Comparison of ENCODE assay signal across 18 cellular contexts in the genomic region with DNA sequence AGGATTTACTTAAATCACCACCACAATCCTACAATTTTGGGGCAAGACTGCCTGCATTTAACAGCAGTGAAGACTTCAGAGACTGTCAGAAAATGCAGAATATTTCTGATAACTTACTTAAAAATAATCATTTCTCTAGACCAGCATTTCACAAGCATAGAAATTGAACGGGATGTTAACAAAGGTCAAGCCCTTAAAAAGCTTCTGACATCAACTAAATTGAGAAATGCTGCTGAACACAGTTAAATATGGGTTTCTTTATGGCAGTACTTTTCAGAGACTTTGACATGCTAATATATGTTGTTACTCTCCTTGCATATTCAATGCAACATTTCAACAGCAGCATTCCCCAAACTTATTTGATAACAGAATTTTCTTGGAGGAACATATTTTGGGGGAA.
DNase-seq lines count a peak whose midpoint lies in the region; TF ChIP-seq lines count a peak whose summit lies in the region.
"Had no signal": no experiment of that assay in that cellular context is flagged by ENCODE, and none has a peak within 500 bp of the region (broad histone marks: within the 10 kb centered on the region; RNA-seq: fewer than 3 reads in every experiment).

No MANE protein-coding gene starts in this region.

- H3K4me1 ChIP-seq in HUES48 (ENCODE audit: control insufficient read depth, insufficient read depth, low read length) (peaks cover 28% of the 10 kb centered on the region), adrenal gland (replicated peaks in 1 of 2) (peaks cover 48 to 57% of the 10 kb centered on the region in 2 donors), iPS-18a (ENCODE audit: control insufficient read depth, low read depth, low read length) (peaks cover 13% of the 10 kb centered on the region), subcutaneous abdominal adipose tissue (ENCODE audit: control insufficient read depth in 5 of 5, insufficient read depth in 5 of 5, low read length in 5 of 5) (peaks cover 0 to 48% (median 43%) of the 10 kb centered on the region in 5 donors)

- H3K9me3 Mint-ChIP-seq in activated CD4-positive, alpha-beta memory T cell treated with anti-CD3 and anti-CD28 coated beads, Interleukin-2, amount 10 ng/mL, durations not matched to agents 7 days and 5 days: no peaks in the 10 kb centered on the region
- peaks cover 7% of the 10 kb centered on the region for H3K9me3 Mint-ChIP-seq in type B pancreatic cell

- peak overlapping the region; percentile 56 for H3K27ac ChIP-seq in HUES48 (ENCODE audit: low read depth, low read length)
- H3K27ac ChIP-seq in adrenal gland: peak overlapping the region in 3 of 5 donors; percentile 15 to 35 (median 18)
- H3K27ac ChIP-seq in iPS-18a (ENCODE audit: low read length): no peak overlapping the region
- peak overlapping the region; percentile 78 for H3K27ac ChIP-seq in subcutaneous abdominal adipose tissue (ENCODE audit: low read depth, low read length)
- H3K27ac ChIP-seq: C4-2B, HL-60, PC-9, RWPE1 had no signal

- H3K36me3 ChIP-seq in HUES48 (ENCODE audit: control insufficient read depth, insufficient read depth, low read length): peaks cover 3% of the 10 kb centered on the region
- H3K36me3 ChIP-seq in adrenal gland (replicated peaks in 1 of 2): no peaks in the 10 kb centered on the region
- H3K36me3 ChIP-seq in iPS-18a (ENCODE audit: control insufficient read depth, low read depth, low read length): no peaks in the 10 kb centered on the region
- H3K36me3 ChIP-seq in subcutaneous abdominal adipose tissue (ENCODE audit: control insufficient read depth in 5 of 5, insufficient read depth in 5 of 5, low read length in 5 of 5): no peaks in the 10 kb centered on the region

- intact Hi-C loops in adrenal gland (cut with DNase I): no loop called here

- H3K9ac ChIP-seq in HUES48 (ENCODE audit: low read depth, low read length) (no peak overlapping the region), iPS-18a (ENCODE audit: low read length) (no peak overlapping the region), subcutaneous abdominal adipose tissue (ENCODE audit: low read length in 5 of 5) (peak overlapping the region in 2 of 5 donors; percentile 30 to 38)

- H3K4me3 Mint-ChIP-seq in activated CD4-positive, alpha-beta memory T cell treated with anti-CD3 and anti-CD28 coated beads, Interleukin-2, amount 10 ng/mL, durations not matched to agents 7 days and 5 days: no peak overlapping the region
- no peak overlapping the region for H3K4me3 Mint-ChIP-seq in type B pancreatic cell

- TF ChIP-seq CTCF in adrenal gland (IDR thresholded peaks at IDR 0.05) (no peak), type B pancreatic cell (conservative IDR thresholded peaks at IDR 0.05) (no peak)

- peaks cover 9% of the 10 kb centered on the region for H3K4me1 Mint-ChIP-seq in activated CD4-positive, alpha-beta memory T cell treated with anti-CD3 and anti-CD28 coated beads, Interleukin-2, amount 10 ng/mL, durations not matched to agents 7 days and 5 days
- peaks cover 7% of the 10 kb centered on the region for H3K4me1 Mint-ChIP-seq in type B pancreatic cell (ENCODE audit: unreplicated experiment)

- CTCF ChIA-PET in activated CD4-positive, alpha-beta memory T cell treated with anti-CD3 and anti-CD28 coated beads, Interleukin-2, amount 10 ng/mL, durations not matched to agents 7 days and 5 days (lab: Charles Lee): no interaction called here

- POLR2A ChIA-PET in activated CD4-positive, alpha-beta memory T cell treated with anti-CD3 and anti-CD28 coated beads, Interleukin-2, amount 10 ng/mL, durations not matched to agents 7 days and 5 days (lab: Charles Lee): no interaction called here

- WGBS in adrenal gland, 4 donors: 0 to 25% (median 9%) methylated on average over 1 of the region's 1 CpG

- H3K27me3 ChIP-seq in HUES48 (ENCODE audit: control insufficient read depth, insufficient read depth, low read length) (no peaks in the 10 kb centered on the region), adrenal gland (no peaks in the 10 kb centered on the region), iPS-18a (ENCODE audit: control insufficient read depth, insufficient read depth, low read length) (no peaks in the 10 kb centered on the region), subcutaneous abdominal adipose tissue (ENCODE audit: control insufficient read depth in 5 of 5, insufficient read depth in 4 of 5, low read length in 5 of 5) (no peaks in the 10 kb centered on the region)

- H3K9me3 ChIP-seq in HUES48 (ENCODE audit: control insufficient read depth, insufficient read depth, low read length) (no peaks in the 10 kb centered on the region), adrenal gland (replicated peaks in 1 of 3) (no peaks in the 10 kb centered on the region), iPS-18a (ENCODE audit: control insufficient read depth, low read depth, low read length) (no peaks in the 10 kb centered on the region), subcutaneous abdominal adipose tissue (ENCODE audit: control insufficient read depth in 5 of 5, low read length in 5 of 5) (no peaks in the 10 kb centered on the region)

- DNase-seq in adrenal gland (no peak), D341Med (ENCODE audit: low spot score) (no peak), type B pancreatic cell (ENCODE audit: extremely low spot score, unreplicated experiment) (no peak)
- no peak for DNase-seq in activated CD4-positive, alpha-beta memory T cell treated with anti-CD3 and anti-CD28 coated beads, Interleukin-2, amount 10 ng/mL, durations not matched to agents 7 days and 5 days
- DNase-seq: AML-193, DMS79, H7, MM.1S, NCI-H1694 treated with DMSO at 0.1 percent for 48 hours, NCI-H82, PC-9, SIG-M5 had no signal

- no peak overlapping the region for H3K27ac Mint-ChIP-seq in activated CD4-positive, alpha-beta memory T cell treated with anti-CD3 and anti-CD28 coated beads, Interleukin-2, amount 10 ng/mL, durations not matched to agents 7 days and 5 days
- H3K27ac Mint-ChIP-seq in type B pancreatic cell: no peak overlapping the region

- TF ChIP-seq POLR2A in adrenal gland (IDR thresholded peaks at IDR 0.05): no peak

- H3K27me3 Mint-ChIP-seq in activated CD4-positive, alpha-beta memory T cell treated with anti-CD3 and anti-CD28 coated beads, Interleukin-2, amount 10 ng/mL, durations not matched to agents 7 days and 5 days: peaks cover 22% of the 10 kb centered on the region
- no peaks in the 10 kb centered on the region for H3K27me3 Mint-ChIP-seq in type B pancreatic cell

- H3K36me3 Mint-ChIP-seq in activated CD4-positive, alpha-beta memory T cell treated with anti-CD3 and anti-CD28 coated beads, Interleukin-2, amount 10 ng/mL, durations not matched to agents 7 days and 5 days (ENCODE audit: low read depth): no peaks in the 10 kb centered on the region
- peaks cover 5% of the 10 kb centered on the region for H3K36me3 Mint-ChIP-seq in type B pancreatic cell

- no peak overlapping the region; the same call in 1 of the 2 replicates for H3K4me3 ChIP-seq in HUES48 (ENCODE audit: low read depth, low read length)
- no peak overlapping the region for H3K4me3 ChIP-seq in adrenal gland
- peak overlapping the region; percentile 0 for H3K4me3 ChIP-seq in iPS-18a (ENCODE audit: low read length)
- H3K4me3 ChIP-seq in subcutaneous abdominal adipose tissue (ENCODE audit: low read depth in 1 of 5, low read length in 5 of 5): no peak overlapping the region
- H3K4me3 ChIP-seq: PC-9 had no signal
